11 cellular contexts compared by ENCODE assay signal in genomic region chrX:51618474-51619155, GRCh38. TPM values are rescaled to one million over a fixed set of nuclear protein-coding genes. Genes with fewer than 3 reads are reported as not detected.
DNase-seq lines count a peak whose midpoint lies in the region; ATAC-seq, FAIRE-seq and TF ChIP-seq lines count a peak whose summit lies in the region.
"Not testable (repeated sequence)": the region's sequence is repeated elsewhere in the genome, so short reads cannot be mapped to it uniquely, and the experiment has no call there.
"Had no signal": no experiment of that assay in that cellular context is flagged by ENCODE, and none has a peak within 500 bp of the region (broad histone marks: within the 10 kb centered on the region; RNA-seq: fewer than 3 reads in every experiment).

Gene CENPVL3 (minus strand): TSS chrX:51618912. CDS start chrX:51618873, 39 bp downstream.

- TF ChIP-seq CTCF in WTC11 (IDR thresholded peaks at IDR 0.05); H1 (IDR thresholded peaks at IDR 0.05; ENCODE audit: control extremely low read depth in 1 of 3, insufficient read depth in 1 of 3, low read depth in 1 of 3, low read length in 3 of 3); parathyroid adenoma (IDR thresholded peaks at IDR 0.05); suprapubic skin (IDR thresholded peaks at IDR 0.05): not testable (repeated sequence)

- not testable (repeated sequence) for H3K79me2 ChIP-seq in H1 (ENCODE audit: control insufficient read depth in 1 of 2, insufficient read depth in 2 of 2, low read length in 2 of 2); parathyroid adenoma

- H4K20me1 ChIP-seq in H1 (replicated peaks in 1 of 2; ENCODE audit: control insufficient read depth in 1 of 2, insufficient read depth in 2 of 2, low read length in 2 of 2), result not testable (repeated sequence)

- peak within 1 kb of the TSS; percentile 75 for H3K4me3 Mint-ChIP-seq in WTC11
- peak within 1 kb of the TSS; percentile 70 for H3K4me3 Mint-ChIP-seq in activated naive CD8-positive, alpha-beta T cell

- H3K23ac ChIP-seq in H1 (ENCODE audit: insufficient read length), result not testable (repeated sequence)

- peaks cover 13% of the 10 kb centered on the region for H3K4me1 Mint-ChIP-seq in WTC11
- H3K4me1 Mint-ChIP-seq in activated naive CD8-positive, alpha-beta T cell (ENCODE audit: low read depth), result not testable (repeated sequence)

- not testable (repeated sequence) for H3K27ac ChIP-seq in H1 (ENCODE audit: low read depth, low read length); parathyroid adenoma; suprapubic skin

- not testable (repeated sequence) for H3K14ac ChIP-seq in H1 (ENCODE audit: insufficient read length)

- not testable (repeated sequence) for TF ChIP-seq POLR2A in H1 (IDR thresholded peaks at IDR 0.05; ENCODE audit: control extremely low read depth in 1 of 2, low read depth in 2 of 2, low read length in 2 of 2); suprapubic skin (IDR thresholded peaks at IDR 0.05)

- not testable (repeated sequence) for TF ChIP-seq RAD21 in H1 (IDR thresholded peaks at IDR 0.05 in 1 of 2, conservative IDR thresholded peaks at IDR 0.05 in 1 of 2; ENCODE audit: low read depth in 2 of 2, low read length in 2 of 2)

- TF ChIP-seq EP300 in H1 (IDR thresholded peaks at IDR 0.05; ENCODE audit: borderline replicate concordance in 1 of 2, low read depth in 2 of 2, low read length in 2 of 2); suprapubic skin (IDR thresholded peaks at IDR 0.05): not testable (repeated sequence)

- H3K23me2 ChIP-seq in H1 (ENCODE audit: low read depth, low read length), result not testable (repeated sequence)

- FAIRE-seq in H1 (lab: Jason Lieb, UNC), result peak; percentile 85

- not testable (repeated sequence) for H2BK15ac ChIP-seq in H1 (ENCODE audit: low read length)

- not testable (repeated sequence) for H3K18ac ChIP-seq in H1 (ENCODE audit: extremely low read depth, low read length)

- H3K4me3 ChIP-seq in H1 (ENCODE audit: extremely low read depth in 1 of 4, insufficient read depth in 2 of 4, low read depth in 3 of 4, low read length in 4 of 4) (peak within 1 kb of the TSS; percentile 10 to 52 (median 20); a peak in 6 of 8 replicates), parathyroid adenoma (ENCODE audit: low read depth, low read length) (peak within 1 kb of the TSS; percentile 40), suprapubic skin (peak within 1 kb of the TSS; percentile 23)

- DNase-seq in D341Med (ENCODE audit: low spot score) (peak; percentile 36), NCI-H1105 (lab: John Stamatoyannopoulos, UW) (peak; percentile 0), WTC11 (ENCODE audit: low spot score) (peak; percentile 40), H1 (ENCODE audit: low read depth in 1 of 2, low spot score in 2 of 2) (peak in 1 of 2 experiments; percentile 55), iPS-NIHi7 (ENCODE audit: extremely low spot score) (peak; percentile 51)
- not testable (repeated sequence) for DNase-seq in suprapubic skin (ENCODE audit: low spot score in 2 of 2)

- H4K8ac ChIP-seq in H1 (ENCODE audit: extremely low read depth, insufficient read depth, low read length), result not testable (repeated sequence)

- H4K91ac ChIP-seq in H1 (replicated peaks; ENCODE audit: insufficient read length, low read length), result not testable (repeated sequence)

- not testable (repeated sequence) for H2AK5ac ChIP-seq in H1 (ENCODE audit: low read depth, low read length)

- H3K9ac ChIP-seq in H1 (replicated peaks in 1 of 4; ENCODE audit: extremely low read depth in 1 of 4, low read depth in 3 of 4, low read length in 3 of 4), result peak within 1 kb of the TSS in 1 of 4 experiments; percentile 14; a peak in 2 of 7 replicates
- not testable (repeated sequence) for H3K9ac ChIP-seq in parathyroid adenoma

- not testable (repeated sequence) for H3K4me1 ChIP-seq in H1 (replicated peaks in 1 of 4; ENCODE audit: control insufficient read depth in 3 of 4, insufficient read depth in 4 of 4, low read length in 3 of 4); parathyroid adenoma; suprapubic skin

- H2BK5ac ChIP-seq in H1 (ENCODE audit: low read depth, low read length), result not testable (repeated sequence)

- not testable (repeated sequence) for H2BK20ac ChIP-seq in H1 (ENCODE audit: low read length)

- WGBS in H1 (ENCODE audit: extremely low coverage in 1 of 2, insufficient coverage in 1 of 2, insufficient read length in 1 of 2, insufficient replicate concordance in 2 of 2, low coverage in 1 of 2, low lambda C conversion rate in 2 of 2, missing lambda C conversion rate in 1 of 2), 2 experiments, result 3% methylated on average over 6 of the region's 58 CpGs; no CpG with 5 or more reads in 1 of the 2 experiments
- 41% methylated on average over 10 of the region's 58 CpGs for WGBS in suprapubic skin

- H2BK120ac ChIP-seq in H1 (replicated peaks; ENCODE audit: low read depth, low read length), result not testable (repeated sequence)

- H3K4me2 ChIP-seq in H1 (ENCODE audit: insufficient read depth in 1 of 2, low read depth in 2 of 2, low read length in 2 of 2), result peak within 1 kb of the TSS; percentile 46 to 64
- not testable (repeated sequence) for H3K4me2 ChIP-seq in parathyroid adenoma (ENCODE audit: low read length)

- H3K4ac ChIP-seq in H1 (replicated peaks; ENCODE audit: insufficient read length, low read depth, low read length), result not testable (repeated sequence)

- not testable (repeated sequence) for H3K27me3 ChIP-seq in H1 (replicated peaks in 1 of 4; ENCODE audit: control insufficient read depth in 3 of 4, extremely low read depth in 1 of 4, insufficient read depth in 3 of 4, low read length in 3 of 4); parathyroid adenoma (ENCODE audit: control insufficient read depth, insufficient read depth, low read length)
- H3K27me3 ChIP-seq in suprapubic skin, result peaks cover 20% of the 10 kb centered on the region

- peak; percentile 81 for ATAC-seq in WTC11

- H3K36me3 ChIP-seq in H1 (ENCODE audit: control insufficient read depth in 2 of 4, insufficient read depth in 4 of 4, low read length in 3 of 4); parathyroid adenoma (ENCODE audit: control insufficient read depth, insufficient read depth, low read length); suprapubic skin: not testable (repeated sequence)

- H3K27ac Mint-ChIP-seq in WTC11; activated naive CD8-positive, alpha-beta T cell: not testable (repeated sequence)

- not testable (repeated sequence) for H3K36me3 Mint-ChIP-seq in WTC11; activated naive CD8-positive, alpha-beta T cell

- POLR2A ChIA-PET in WTC11 (lab: Charles Lee); H1 (lab: Charles Lee; ENCODE audit: partially characterized antibody): not testable (repeated sequence)

- CTCF ChIA-PET in WTC11 (lab: Charles Lee); H1 (lab: Charles Lee; ENCODE audit: partially characterized antibody): not testable (repeated sequence)

- peaks cover 3 to 12% of the 10 kb centered on the region in 2 experiments; a peak in 3 of 4 replicates for H3K9me3 ChIP-seq in H1 (ENCODE audit: insufficient read depth in 2 of 2, low read depth in 1 of 2, low read length in 1 of 2)
- not testable (repeated sequence) for H3K9me3 ChIP-seq in parathyroid adenoma (ENCODE audit: control insufficient read depth, low read length); suprapubic skin

- not testable (repeated sequence) for H4K5ac ChIP-seq in H1 (ENCODE audit: insufficient read length, low read depth, low read length)

- not testable (repeated sequence) for H3K56ac ChIP-seq in H1 (replicated peaks; ENCODE audit: insufficient read length, low read depth, low read length)

- H3K79me1 ChIP-seq in H1 (ENCODE audit: low read depth, low read length), result not testable (repeated sequence)

- not testable (repeated sequence) for H2BK12ac ChIP-seq in H1 (ENCODE audit: low read depth, low read length)

- peaks cover 13% of the 10 kb centered on the region for H3K9me3 Mint-ChIP-seq in WTC11
- H3K9me3 Mint-ChIP-seq in activated naive CD8-positive, alpha-beta T cell (ENCODE audit: low read depth), result not testable (repeated sequence)

- peaks cover 47% of the 10 kb centered on the region for H3K27me3 Mint-ChIP-seq in WTC11 (ENCODE audit: low read depth)
- peaks cover 39% of the 10 kb centered on the region for H3K27me3 Mint-ChIP-seq in activated naive CD8-positive, alpha-beta T cell

- H2AFZ ChIP-seq in H1 (ENCODE audit: low read length), result 0 out of 2 replicates have a peak within 1 kb of the TSS, but pooled peaks have one; percentile 32
- H2AFZ ChIP-seq in parathyroid adenoma, result not testable (repeated sequence)

TF ChIP-seq in WTC11, 78 proteins besides CTCF, POLR2A, EP300 and RAD21 (continues in another document):
- TF ChIP-seq FOXK1 (CRISPR knock-in tag; IDR thresholded peaks at IDR 0.05), result 0 out of 2 replicates have a peak, but pooled peaks have one; percentile 47

TF ChIP-seq in H1, 55 proteins besides CTCF, POLR2A, EP300 and RAD21 (continues in another document):
- TF ChIP-seq SP1 (IDR thresholded peaks at IDR 0.05; ENCODE audit: low read depth, low read length) (0 out of 2 replicates have a peak, but pooled peaks have one; percentile 45), TBP (IDR thresholded peaks at IDR 0.05; ENCODE audit: low read depth, low read length) (0 out of 2 replicates have a peak, but pooled peaks have one; percentile 13), KDM4A (IDR thresholded peaks at IDR 0.05; ENCODE audit: low read depth, low read length, severe bottlenecking) (peak; percentile 46), YY1 (IDR thresholded peaks at IDR 0.05; ENCODE audit: low read depth, low read length) (0 out of 2 replicates have a peak, but pooled peaks have one; percentile 37), E2F6 (IDR thresholded peaks at IDR 0.05) (peak; percentile 81)

RNA-seq across cellular contexts. Expression of gene CENPVL3, which starts in this region (rescaled TPM):
- total RNA-seq in WTC11 (2021) (3.3 to 4.9 TPM (median 4.4 TPM) in 3 replicates), suprapubic skin (not detected)
- total RNA-seq in H1 (2021; fragmentation: NEBNext Ultra II Directional; extraction: Animal tissue kit (Norgen Biotek cat#: 25700)), result 5.0 and 5.2 TPM in 2 replicates
- 11.3 and 15.6 TPM in 2 replicates for polyA plus RNA-seq in H1 (2011; rRNA removed)
- 10.5 TPM for polyA plus RNA-seq in H1 (2011; cell fraction: cytosol; rRNA removed)
- 6.1 TPM for polyA plus RNA-seq in H1 (2011; cell fraction: nucleus; rRNA removed)
- 3.9 to 5.4 TPM (median 5.1 TPM) in 4 replicates for polyA plus RNA-seq in H1 (2012, experiment 1 of 2)
- 4.4 TPM for polyA plus RNA-seq in H1 (2012, experiment 2 of 2)
- polyA plus RNA-seq in H1 (2013, experiment 1 of 2), result 2.7 TPM
- polyA plus RNA-seq in H1 (2013, experiment 2 of 2), result 2.9 TPM
- polyA minus RNA-seq in H1 (2011; rRNA and poly(A)+ RNA removed), result 5.6 and 7.3 TPM in 2 replicates
- 4.8 TPM for polyA minus RNA-seq in H1 (2011; cell fraction: cytosol; rRNA and poly(A)+ RNA removed)
- 3.4 TPM for polyA minus RNA-seq in H1 (2011; cell fraction: nucleus; rRNA and poly(A)+ RNA removed)
- total RNA-seq: gastrocnemius medialis, HepG2, mononuclear cell had no signal
- polyA plus RNA-seq: HepG2 had no signal
